ENCODE assay signal across 1 cellular context in genomic region chr6:136788069-136788902, GRCh38.
TF ChIP-seq lines count a peak whose summit lies in the region.

No MANE protein-coding gene starts in this region.

TF ChIP-seq in HEK293, 187 proteins besides CTCF, POLR2A, EP300 and RAD21 (continued from another document and continues in another):
- TF ChIP-seq ZNF362 (tag by site-specific recombination; IDR thresholded peaks at IDR 0.05) = peak; percentile 73
- peak; percentile 23; the same call in 1 of the 2 replicates for TF ChIP-seq GLI2 (tag by site-specific recombination; IDR thresholded peaks at IDR 0.05; ENCODE audit: borderline replicate concordance, low read depth)
- no peak for TF ChIP-seq ZNF248 (tag by site-specific recombination; IDR thresholded peaks at IDR 0.05)
- TF ChIP-seq MZF1 (tag by site-specific recombination; IDR thresholded peaks at IDR 0.05; ENCODE audit: borderline replicate concordance) = no peak
- TF ChIP-seq BCL6B (tag by site-specific recombination; IDR thresholded peaks at IDR 0.05) = no peak; the same call in 1 of the 2 replicates
- no peak for TF ChIP-seq AEBP2 (tag by site-specific recombination; IDR thresholded peaks at IDR 0.05; ENCODE audit: borderline replicate concordance)
- TF ChIP-seq KLF1 (tag by site-specific recombination; IDR thresholded peaks at IDR 0.05) = no peak
- no peak for TF ChIP-seq ZNF501 (tag by site-specific recombination; IDR thresholded peaks at IDR 0.05)
- TF ChIP-seq BCL11A (tag by site-specific recombination; IDR thresholded peaks at IDR 0.05; ENCODE audit: low read depth) = 0 out of 2 replicates have a peak, but pooled peaks have one; percentile 42
- no peak for TF ChIP-seq ZBTB49 (tag by site-specific recombination; IDR thresholded peaks at IDR 0.05; ENCODE audit: low read depth)
- no peak for TF ChIP-seq ZSCAN30 (tag by site-specific recombination; IDR thresholded peaks at IDR 0.05)
- TF ChIP-seq SALL2 (tag by site-specific recombination; IDR thresholded peaks at IDR 0.05; ENCODE audit: borderline replicate concordance) = no peak
- TF ChIP-seq ZNF785 (tag by site-specific recombination; IDR thresholded peaks at IDR 0.05) = no peak
- no peak for TF ChIP-seq ZNF600 (tag by site-specific recombination; IDR thresholded peaks at IDR 0.05)
- no peak for TF ChIP-seq ZNF157 (tag by site-specific recombination; IDR thresholded peaks at IDR 0.05)
- TF ChIP-seq ZNF140 (tag by site-specific recombination; IDR thresholded peaks at IDR 0.05) = no peak
- no peak for TF ChIP-seq KLF17 (tag by site-specific recombination; IDR thresholded peaks at IDR 0.05)
- no peak for TF ChIP-seq REST (tag by site-specific recombination; IDR thresholded peaks at IDR 0.05)
- TF ChIP-seq ZNF629 (tag by site-specific recombination; IDR thresholded peaks at IDR 0.05) = peak; percentile 62; the same call in 1 of the 2 replicates
- no peak for TF ChIP-seq ZBTB6 (tag by site-specific recombination; IDR thresholded peaks at IDR 0.05)
- no peak for TF ChIP-seq ZSCAN5A (tag by site-specific recombination; IDR thresholded peaks at IDR 0.05)
- TF ChIP-seq ZNF350 (tag by site-specific recombination; IDR thresholded peaks at IDR 0.05) = no peak
- no peak for TF ChIP-seq ZIC2 (tag by site-specific recombination; IDR thresholded peaks at IDR 0.05)
- TF ChIP-seq ZBTB44 (tag by site-specific recombination; IDR thresholded peaks at IDR 0.05) = 0 out of 2 replicates have a peak, but pooled peaks have one; percentile 7
- TF ChIP-seq ZBTB26 (tag by site-specific recombination; optimal IDR thresholded peaks at IDR 0.05) = no peak
- TF ChIP-seq ZNF112 (tag by site-specific recombination; IDR thresholded peaks at IDR 0.05) = no peak
- no peak; the same call in 1 of the 2 replicates for TF ChIP-seq ZNF146 (tag by site-specific recombination; IDR thresholded peaks at IDR 0.05)
- no peak for TF ChIP-seq ZNF433 (tag by site-specific recombination; IDR thresholded peaks at IDR 0.05; ENCODE audit: low read depth)
- TF ChIP-seq KLF7 (tag by site-specific recombination; IDR thresholded peaks at IDR 0.05; ENCODE audit: borderline replicate concordance) = no peak
- TF ChIP-seq ZNF133 (tag by site-specific recombination; IDR thresholded peaks at IDR 0.05) = no peak
- peak; percentile 32; the same call in 1 of the 2 replicates for TF ChIP-seq ZBTB17 (tag by site-specific recombination; IDR thresholded peaks at IDR 0.05)
- TF ChIP-seq ZNF549 (tag by site-specific recombination; IDR thresholded peaks at IDR 0.05) = no peak
- TF ChIP-seq ZNF843 (tag by site-specific recombination; IDR thresholded peaks at IDR 0.05) = peak; percentile 47; the same call in 1 of the 2 replicates
- TF ChIP-seq ZBTB11 (tag by site-specific recombination; conservative IDR thresholded peaks at IDR 0.05; ENCODE audit: low read depth) = no peak
- no peak for TF ChIP-seq REPIN1 (tag by site-specific recombination; IDR thresholded peaks at IDR 0.05; ENCODE audit: low read depth)
